16 cellular contexts compared by ENCODE assay signal in genomic region chr2:19810637-19811036, GRCh38.
DNase-seq lines count a peak whose midpoint lies in the region; ATAC-seq, FAIRE-seq and TF ChIP-seq lines count a peak whose summit lies in the region.
"Had no signal": no experiment of that assay in that cellular context is flagged by ENCODE, and none has a peak within 500 bp of the region (broad histone marks: within the 10 kb centered on the region; RNA-seq: fewer than 3 reads in every experiment).

No MANE protein-coding gene starts in this region.

- no peak overlapping the region for H3K4me3 ChIP-seq in thoracic aorta
- H3K4me3 ChIP-seq: K562 had no signal

- intact Hi-C loops in Right ventricle myocardium superior (cut with DNase I): no loop called here

- FAIRE-seq in HTR-8/SVneo (lab: Jason Lieb, UNC): peak; percentile 13
- FAIRE-seq: K562 had no signal

- DNase-seq in HTR-8/SVneo (ENCODE audit: insufficient read length, low spot score) (no peak), Right ventricle myocardium superior (peak; percentile 56), thoracic aorta (ENCODE audit: low spot score) (no peak), HuH-7 (ENCODE audit: low spot score) (no peak)
- DNase-seq: activated CD4-positive, alpha-beta T cell treated with anti-CD3 and anti-CD28 coated beads for 1 hour; activated gamma-delta T cell treated with Interleukin-2 at 50 U/mL for 16 hours; NCI-H2081 treated with DMSO at 0.1 percent for 48 hours; NCI-H524 treated with DMSO at 0.1 percent for 48 hours; OCI-M1; stimulated activated CD4-positive, alpha-beta T cell treated with anti-CD3 and anti-CD28 coated beads, Interleukin-1b, Interleukin-23, amount 100 ng/mL, for 48 hours; T1000 had no signal

- peak; percentile 11 for ATAC-seq in GM19025 (IDR thresholded peaks at IDR 0.05; ENCODE audit: low read depth, unreplicated experiment)
- ATAC-seq in Right ventricle myocardium superior (ENCODE audit: poor library complexity): peak; percentile 82
- ATAC-seq in thoracic aorta (ENCODE audit: insufficient number of reproducible peaks, low FRiP score, low read depth): peak; percentile 19
- ATAC-seq in HG02678 (IDR thresholded peaks at IDR 0.05; ENCODE audit: unreplicated experiment): no peak
- ATAC-seq in HG03439 (IDR thresholded peaks at IDR 0.05; ENCODE audit: unreplicated experiment): no peak
- ATAC-seq: activated CD8-positive, alpha-beta memory T cell treated with anti-CD3 and anti-CD28 coated beads, Interleukin-2, amount 10 ng/mL, durations not matched to agents 7 days and 5 days; K562 had no signal

- H3K36me3 ChIP-seq in thoracic aorta: no peaks in the 10 kb centered on the region

- no peaks in the 10 kb centered on the region for H3K27me3 ChIP-seq in thoracic aorta (replicated peaks; ENCODE audit: insufficient read depth)

- no peaks in the 10 kb centered on the region for H3K9me3 ChIP-seq in thoracic aorta

- TF ChIP-seq CTCF in thoracic aorta (IDR thresholded peaks at IDR 0.05): no peak

- peaks cover 22 to 85% of the 10 kb centered on the region in 2 donors for H3K4me1 ChIP-seq in thoracic aorta (ENCODE audit: control insufficient read depth in 1 of 2, low read depth in 2 of 2)

- peak overlapping the region; percentile 73 to 86 for H3K27ac ChIP-seq in thoracic aorta

Comparison
In these comparisons a context has a peak if more than half of its experiments do, and no peak if none do; other contexts are left out.
1. ATAC-seq: peak in GM19025 (single experiment), Right ventricle myocardium superior (single experiment) and thoracic aorta (single experiment); none in HG02678 (single experiment) and HG03439 (single experiment).